ENCODE assay signal across 8 cellular contexts in genomic region chr15:85794598-85795319, GRCh38. TPM values are rescaled to one million over a fixed set of nuclear protein-coding genes. Genes with fewer than 3 reads are reported as not detected.
DNase-seq lines count a peak whose midpoint lies in the region; ATAC-seq and TF ChIP-seq lines count a peak whose summit lies in the region.

TSS of gene KLHL25 (minus strand) at chr15:85794925. CDS start at chr15:85769810, 25,115 bp downstream.

- ATAC-seq in CD4-positive, alpha-beta T cell (ENCODE audit: poor library complexity): peak; percentile 95
- ATAC-seq in GM19455 (IDR thresholded peaks at IDR 0.05; ENCODE audit: unreplicated experiment) (peak; percentile 98), lung (ENCODE audit: insufficient read depth, low FRiP score) (peak; percentile 97)
- ATAC-seq in activated CD8-positive, alpha-beta T cell treated with anti-CD3 and anti-CD28 coated beads for 36 hours: peak; percentile 97

- peaks cover 6% of the 10 kb centered on the region for H3K36me3 Mint-ChIP-seq in CD4-positive, alpha-beta T cell (ENCODE audit: low read depth)
- H3K36me3 Mint-ChIP-seq in activated CD8-positive, alpha-beta T cell treated with anti-CD3 and anti-CD28 coated beads for 36 hours (ENCODE audit: low read depth): no peaks in the 10 kb centered on the region

- no peaks in the 10 kb centered on the region for H3K9me3 ChIP-seq in CD4-positive, alpha-beta T cell (ENCODE audit: control insufficient read depth, low read length)
- H3K9me3 ChIP-seq in ectodermal cell (ENCODE audit: control insufficient read depth, low read length): no peaks in the 10 kb centered on the region
- H3K9me3 ChIP-seq in lung (ENCODE audit: control insufficient read depth in 2 of 2, insufficient read depth in 1 of 2, low read length in 1 of 2): no peaks in the 10 kb centered on the region

- H3K27ac Mint-ChIP-seq in CD4-positive, alpha-beta T cell: peak within 1 kb of the TSS; percentile 56
- H3K27ac Mint-ChIP-seq in activated CD8-positive, alpha-beta T cell treated with anti-CD3 and anti-CD28 coated beads for 36 hours: peak within 1 kb of the TSS; percentile 79

- H3K36me3 ChIP-seq in ectodermal cell (ENCODE audit: control insufficient read depth, insufficient read depth, low read length) (no peaks in the 10 kb centered on the region), lung (ENCODE audit: control insufficient read depth in 2 of 2, insufficient read depth in 2 of 2, low read length in 2 of 2) (no peaks in the 10 kb centered on the region)

- peak; percentile 84 to 92 (median 90) for DNase-seq in CD4-positive, alpha-beta T cell
- DNase-seq in HK-2 (ENCODE audit: unreplicated experiment) (peak; percentile 86), NCI-H82 treated with DMSO at 0.1 percent for 48 hours (lab: John Stamatoyannopoulos, UW; ENCODE audit: unreplicated experiment) (peak; percentile 84), lung (ENCODE audit: low spot score) (peak; percentile 94)
- peak; percentile 93 for DNase-seq in activated CD8-positive, alpha-beta T cell treated with anti-CD3 and anti-CD28 coated beads for 36 hours
- peak; percentile 76 to 91 (median 82) for DNase-seq in stimulated activated CD4-positive, alpha-beta T cell treated with anti-CD3 and anti-CD28 coated beads, TNF-alpha, amount 100 ng/mL, for 24 hours (ENCODE audit: low read depth in 3 of 3)

- H3K27ac ChIP-seq in CD4-positive, alpha-beta T cell (ENCODE audit: low read depth, low read length): peak within 1 kb of the TSS; percentile 56
- H3K27ac ChIP-seq in ectodermal cell (ENCODE audit: insufficient read depth, low read depth, low read length, poor library complexity, severe bottlenecking) (peak within 1 kb of the TSS; percentile 85), lung (ENCODE audit: low read depth in 1 of 2, low read length in 1 of 2) (peak within 1 kb of the TSS; percentile 88 to 92)

- CTCF ChIA-PET in CD4-positive, alpha-beta T cell (lab: Charles Lee): interaction anchor here (0.6 kb wide), 1 partner anchor 10 kb away, joined by 3 read pairs; no protein-coding TSS in a partner anchor
- CTCF ChIA-PET in activated CD8-positive, alpha-beta T cell treated with anti-CD3 and anti-CD28 coated beads for 36 hours (lab: Charles Lee): interaction anchor here (1.3 to 1.9 kb wide), 2 partner anchors 9 to 46 kb away, joined by 4 to 6 read pairs; no protein-coding TSS in a partner anchor

- H3K4me3 Mint-ChIP-seq in CD4-positive, alpha-beta T cell: peak within 1 kb of the TSS; percentile 99
- H3K4me3 Mint-ChIP-seq in activated CD8-positive, alpha-beta T cell treated with anti-CD3 and anti-CD28 coated beads for 36 hours: peak within 1 kb of the TSS; percentile 79

- H3K27me3 ChIP-seq in CD4-positive, alpha-beta T cell (ENCODE audit: control insufficient read depth, insufficient read depth, low read length): no peaks in the 10 kb centered on the region
- H3K27me3 ChIP-seq in ectodermal cell (ENCODE audit: control insufficient read depth, insufficient read depth, low read length, poor library complexity, severe bottlenecking): peaks cover 7% of the 10 kb centered on the region
- no peaks in the 10 kb centered on the region for H3K27me3 ChIP-seq in lung (ENCODE audit: control insufficient read depth, insufficient read depth)

- H3K4me1 ChIP-seq in ectodermal cell (ENCODE audit: control insufficient read depth, insufficient read depth, low read length) (peaks cover 10% of the 10 kb centered on the region), lung (ENCODE audit: control insufficient read depth in 2 of 2, insufficient read depth in 2 of 2, low read length in 2 of 2) (peaks cover 0 to 6% of the 10 kb centered on the region in 2 donors)

- H3K27me3 Mint-ChIP-seq in CD4-positive, alpha-beta T cell: no peaks in the 10 kb centered on the region
- H3K27me3 Mint-ChIP-seq in activated CD8-positive, alpha-beta T cell treated with anti-CD3 and anti-CD28 coated beads for 36 hours: peaks cover 1% of the 10 kb centered on the region

- POLR2A ChIA-PET in CD4-positive, alpha-beta T cell (lab: Charles Lee): interaction anchor here (0.6 to 2.3 kb wide), 4 partner anchors 9 to 404 kb away, joined by 3 to 20 read pairs (median 4); no protein-coding TSS in a partner anchor
- POLR2A ChIA-PET in activated CD8-positive, alpha-beta T cell treated with anti-CD3 and anti-CD28 coated beads for 36 hours (lab: Charles Lee): interaction anchor here (1.0 to 1.7 kb wide), 2 partner anchors 9 to 55 kb away, joined by 3 to 6 read pairs; no protein-coding TSS in a partner anchor

- intact Hi-C loops in CD4-positive, alpha-beta T cell (cut with DNase I, micrococcal nuclease): loop anchor here (2.0 to 10.0 kb wide), 4 partner anchors 42 to 1140 kb away; partner anchors contain the start of genes NMB (in 1 of the 2), PDE8A (in 1 of the 2) and WDR73 (in 1 of the 2)
- intact Hi-C loops in activated CD8-positive, alpha-beta T cell treated with anti-CD3 and anti-CD28 coated beads for 36 hours (cut with micrococcal nuclease): no loop called here

- H3K4me3 ChIP-seq in ectodermal cell (ENCODE audit: insufficient read depth, low read depth, low read length) (peak within 1 kb of the TSS; percentile 80), lung (peak within 1 kb of the TSS; percentile 53)

- no peaks in the 10 kb centered on the region for H3K9me3 Mint-ChIP-seq in CD4-positive, alpha-beta T cell
- H3K9me3 Mint-ChIP-seq in activated CD8-positive, alpha-beta T cell treated with anti-CD3 and anti-CD28 coated beads for 36 hours: no peaks in the 10 kb centered on the region

- TF ChIP-seq CTCF in CD4-positive, alpha-beta T cell (IDR thresholded peaks at IDR 0.05): no peak
- no peak for TF ChIP-seq CTCF in activated CD8-positive, alpha-beta T cell treated with anti-CD3 and anti-CD28 coated beads for 36 hours (IDR thresholded peaks at IDR 0.05)
- TF ChIP-seq CTCF in lung (IDR thresholded peaks at IDR 0.05; ENCODE audit: control extremely low read depth, extremely low read depth): no peak

- peaks cover 47% of the 10 kb centered on the region for H3K4me1 Mint-ChIP-seq in CD4-positive, alpha-beta T cell (ENCODE audit: low read depth)
- H3K4me1 Mint-ChIP-seq in activated CD8-positive, alpha-beta T cell treated with anti-CD3 and anti-CD28 coated beads for 36 hours (ENCODE audit: low read depth): peaks cover 22% of the 10 kb centered on the region

- WGBS in ectodermal cell, 2 experiments: 1% methylated on average over 65 to 66 of the region's 71 CpGs
- 0 to 1% methylated on average over 38 to 70 of the region's 71 CpGs for WGBS in lung, 2 donors

RNA-seq across cellular contexts. Expression of gene KLHL25, which starts in this region (rescaled TPM):
- 10 to 100 TPM in 1 of 2 experiments, 1 to 10 TPM in 1; 9.0 to 10.2 TPM for total RNA-seq in CD4-positive, alpha-beta T cell
- 1 to 10 TPM; 2.9 to 3.3 TPM for total RNA-seq in activated CD8-positive, alpha-beta T cell treated with anti-CD3 and anti-CD28 coated beads for 36 hours
- 14.7 TPM for polyA plus RNA-seq in ectodermal cell (2013, experiment 1 of 4)
- 14.3 TPM for polyA plus RNA-seq in ectodermal cell (2013, experiment 2 of 4)
- 13.1 TPM for polyA plus RNA-seq in ectodermal cell (2013, experiment 3 of 4)
- polyA plus RNA-seq in ectodermal cell (2013, experiment 4 of 4): 15.5 TPM
- 1 to 10 TPM; 8.1 to 9.2 TPM for total RNA-seq in lung
- 1 to 10 TPM; 3.0 to 6.1 TPM for polyA plus RNA-seq in lung

Comparison
In these comparisons a context has a peak if more than half of its experiments do, and no peak if none do; other contexts are left out.
1. Peak in every context shown above with its lines: DNase-seq, ATAC-seq, H3K4me3 ChIP-seq and H3K27ac ChIP-seq.